Comparison of ENCODE assay signal across 1 cellular context in genomic region chr11:83125577-83125976, GRCh38.
TF ChIP-seq lines count a peak whose summit lies in the region.

No MANE protein-coding gene starts in this region.

TF ChIP-seq in K562, 482 proteins besides CTCF, POLR2A, EP300 and RAD21 (continued from another document):
- no peak for TF ChIP-seq ELK3 (CRISPR knock-in tag; IDR thresholded peaks at IDR 0.05)
- no peak for TF ChIP-seq PTBP1 (IDR thresholded peaks at IDR 0.05; ENCODE audit: low read depth, low read length)
- no peak for TF ChIP-seq MYNN (IDR thresholded peaks at IDR 0.05)
- no peak for TF ChIP-seq MYNN (CRISPR knock-in tag; IDR thresholded peaks at IDR 0.05)
- TF ChIP-seq RERE (CRISPR knock-in tag; IDR thresholded peaks at IDR 0.05; ENCODE audit: borderline replicate concordance), result no peak
